ENCODE assay signal across 14 cellular contexts in genomic region chr3:98968347-98968746, GRCh38.
DNase-seq lines count a peak whose midpoint lies in the region; ATAC-seq, FAIRE-seq and TF ChIP-seq lines count a peak whose summit lies in the region.
"Had no signal": no experiment of that assay in that cellular context is flagged by ENCODE, and none has a peak within 500 bp of the region (broad histone marks: within the 10 kb centered on the region; RNA-seq: fewer than 3 reads in every experiment).

No MANE protein-coding gene starts in this region.

- TF ChIP-seq POLR2A in HCT116 (IDR thresholded peaks at IDR 0.05; ENCODE audit: borderline replicate concordance, extremely low read depth, insufficient read depth, insufficient read length) (no peak), endothelial cell of umbilical vein (IDR thresholded peaks at IDR 0.05; ENCODE audit: low read depth, low read length) (no peak)

- no peaks in the 10 kb centered on the region for H3K9me1 ChIP-seq in endothelial cell of umbilical vein (replicated peaks; ENCODE audit: control insufficient read depth, extremely low read depth, insufficient read depth, low read length)

- H3K9ac ChIP-seq in HCT116 (ENCODE audit: low read length) (peak overlapping the region; percentile 78), SK-N-MC (ENCODE audit: insufficient read length) (no peak overlapping the region), endothelial cell of umbilical vein (replicated peaks; ENCODE audit: extremely low read depth, insufficient read depth, low read length) (peak overlapping the region; percentile 26)

- H3K9me2 ChIP-seq in HCT116 (ENCODE audit: insufficient read depth), result no peaks in the 10 kb centered on the region

- H3K27me3 ChIP-seq in HCT116 (ENCODE audit: insufficient read depth, low read length) (no peaks in the 10 kb centered on the region), endothelial cell of umbilical vein (ENCODE audit: control insufficient read depth in 2 of 2, insufficient read depth in 2 of 2, low read length in 2 of 2) (no peaks in the 10 kb centered on the region), osteoblast (ENCODE audit: insufficient read depth, low read length) (no peaks in the 10 kb centered on the region), A673 (replicated peaks; ENCODE audit: insufficient read depth, low read depth, low read length, poor library complexity) (no peaks in the 10 kb centered on the region)

- H2AFZ ChIP-seq in HCT116 (ENCODE audit: low read depth, low read length, poor library complexity, severe bottlenecking) (no peak overlapping the region), endothelial cell of umbilical vein (ENCODE audit: low read depth, low read length) (no peak overlapping the region), osteoblast (ENCODE audit: low read length) (no peak overlapping the region)

- peaks cover 87% of the 10 kb centered on the region for H3K79me2 ChIP-seq in HCT116 (ENCODE audit: insufficient read depth, low read length)
- no peaks in the 10 kb centered on the region for H3K79me2 ChIP-seq in endothelial cell of umbilical vein (ENCODE audit: control insufficient read depth, insufficient read depth, low read length)
- H3K79me2 ChIP-seq in osteoblast (ENCODE audit: insufficient read depth, low read length), result peaks cover 11% of the 10 kb centered on the region

- BruUV-seq in HCT116 (replicated peaks; lab: Mats Ljungman, UMichigan) (no TSS peak), endothelial cell of umbilical vein (replicated peaks; lab: Mats Ljungman, UMichigan) (no TSS peak), A673 (replicated peaks; lab: Mats Ljungman, UMichigan) (no TSS peak)

- DNase-seq in HCT116 (ENCODE audit: low read depth, low spot score), result no peak
- no peak for DNase-seq in SK-N-MC (ENCODE audit: low read depth, low spot score)
- DNase-seq in endothelial cell of umbilical vein (ENCODE audit: low read depth, low spot score), result peak; percentile 34
- DNase-seq in osteoblast (ENCODE audit: insufficient read length, low spot score, missing footprints), result peak; percentile 35
- DNase-seq in A673 (ENCODE audit: low spot score), result no peak
- no peak for DNase-seq in germinal center (ENCODE audit: low spot score)
- DNase-seq in NCI-H1048 (lab: John Stamatoyannopoulos, UW), result no peak
- DNase-seq: C1 segment of cervical spinal cord; CD4-positive, alpha-beta memory T cell; DMS79 treated with DMSO at 0.1 percent for 48 hours; EL; KBM-7 had no signal

- FAIRE-seq in endothelial cell of umbilical vein (lab: Jason Lieb, UNC), result no peak
- FAIRE-seq: G401.6, GM12892 had no signal

- H3K4me1 ChIP-seq in HCT116 (ENCODE audit: control insufficient read depth in 1 of 2, insufficient read depth in 2 of 2, low read length in 2 of 2), result peaks cover 82 to 96% of the 10 kb centered on the region in 2 experiments
- H3K4me1 ChIP-seq in endothelial cell of umbilical vein (ENCODE audit: control insufficient read depth, extremely low read depth, insufficient read depth, low read length), result peaks cover 61% of the 10 kb centered on the region
- H3K4me1 ChIP-seq in osteoblast (ENCODE audit: insufficient read depth, low read length), result peaks cover 49% of the 10 kb centered on the region
- peaks cover 8% of the 10 kb centered on the region for H3K4me1 ChIP-seq in A673 (ENCODE audit: insufficient read depth, low read length, poor library complexity, severe bottlenecking)

- H3K4me2 ChIP-seq in HCT116 (ENCODE audit: low read length) (peak overlapping the region; percentile 85), endothelial cell of umbilical vein (ENCODE audit: insufficient read depth, low read length) (peak overlapping the region; percentile 20), osteoblast (ENCODE audit: insufficient read depth, low read length) (no peak overlapping the region)

- TF ChIP-seq CTCF in HCT116 (IDR thresholded peaks at IDR 0.05 in 2 of 3, conservative IDR thresholded peaks at IDR 0.05 in 1 of 3; ENCODE audit: borderline replicate concordance in 1 of 3, insufficient read depth in 1 of 3, low read depth in 2 of 3, low read length in 2 of 3) (no peak), endothelial cell of umbilical vein (IDR thresholded peaks at IDR 0.05; ENCODE audit: extremely low read depth in 1 of 2, insufficient read depth in 1 of 2, low read depth in 1 of 2, low read length in 2 of 2) (no peak), osteoblast (IDR thresholded peaks at IDR 0.05; ENCODE audit: extremely low read depth, low read depth, low read length) (no peak), A673 (conservative IDR thresholded peaks at IDR 0.05; ENCODE audit: low read depth, low read length) (no peak)

- dilution Hi-C loops in endothelial cell of umbilical vein (cut with MboI; ENCODE audit: extremely low pct_ligation_motif_present, low sequenced_read_pairs), result no loop called here

- no peaks in the 10 kb centered on the region for H3K36me3 ChIP-seq in HCT116 (ENCODE audit: control insufficient read depth in 1 of 2, insufficient read depth in 2 of 2, low read length in 2 of 2)
- no peaks in the 10 kb centered on the region for H3K36me3 ChIP-seq in SK-N-MC (ENCODE audit: insufficient read depth, low read length)
- H3K36me3 ChIP-seq in endothelial cell of umbilical vein (ENCODE audit: control insufficient read depth in 2 of 2, extremely low read depth in 1 of 2, insufficient read depth in 2 of 2, low read length in 2 of 2), result no peaks in the 10 kb centered on the region
- H3K36me3 ChIP-seq in osteoblast (ENCODE audit: insufficient read depth, low read length), result no peaks in the 10 kb centered on the region
- no peaks in the 10 kb centered on the region for H3K36me3 ChIP-seq in A673 (ENCODE audit: insufficient read depth, low read length, poor library complexity, severe bottlenecking)

- intact Hi-C loops in HCT116 (cut with micrococcal nuclease), result no loop called here
- intact Hi-C loops in endothelial cell of umbilical vein (cut with micrococcal nuclease), result no loop called here
- intact Hi-C loops in A673 (cut with micrococcal nuclease; ENCODE audit: unreplicated experiment), result loop anchor here (5.0 kb wide), 1 partner anchor 66 kb away; the partner anchor contains the start of gene DCBLD2

- POLR2A ChIA-PET in HCT116 (lab: Charles Lee), result interaction anchor here (2.5 to 12.1 kb wide), 3 partner anchors 10 to 70 kb away, joined by 13 to 310 read pairs (median 90); partner anchors contain the start of gene DCBLD2
- POLR2A ChIA-PET in endothelial cell of umbilical vein (lab: Charles Lee), result no interaction called here
- POLR2A ChIA-PET in A673 (lab: Charles Lee; ENCODE audit: low non-redundant PET), result no interaction called here

- CTCF ChIA-PET in HCT116 (lab: Charles Lee), result interaction anchor here (1.7 kb wide), 1 partner anchor 66 kb away, joined by 4 read pairs; no protein-coding TSS in a partner anchor
- CTCF ChIA-PET in endothelial cell of umbilical vein (lab: Charles Lee), result interaction anchor here (1.7 kb wide), 1 partner anchor 79 kb away, joined by 4 read pairs; no protein-coding TSS in a partner anchor
- CTCF ChIA-PET in A673 (lab: Charles Lee), result no interaction called here

- H3K4me3 ChIP-seq in HCT116 (replicated peaks in 1 of 2; ENCODE audit: low read depth in 1 of 2, low read length in 2 of 2) (peak overlapping the region; percentile 54 to 60; a peak in 3 of 4 replicates), SK-N-MC (no peak overlapping the region), endothelial cell of umbilical vein (replicated peaks in 1 of 3; ENCODE audit: insufficient read depth in 1 of 3, low read depth in 1 of 3, low read length in 3 of 3) (no peak overlapping the region), osteoblast (ENCODE audit: insufficient read depth, low read length) (no peak overlapping the region), A673 (ENCODE audit: low read depth, low read length, poor library complexity, severe bottlenecking) (no peak overlapping the region)

- RAD21 ChIA-PET in HCT116 (lab: Charles Lee; ENCODE audit: low non-redundant PET in 1 of 2, low total read pairs in 2 of 2, uncharacterized antibody in 2 of 2, unreplicated experiment in 2 of 2), result no interaction called here

- H3K27ac ChIP-seq in HCT116 (ENCODE audit: low read depth, low read length) (peak overlapping the region; percentile 97), SK-N-MC (0 out of 2 replicates have a peak overlapping the region, but pooled peaks have one; percentile 10), endothelial cell of umbilical vein (ENCODE audit: insufficient read depth, low read depth, low read length) (peak overlapping the region; percentile 69), osteoblast (ENCODE audit: low read depth, low read length) (peak overlapping the region; percentile 59), A673 (ENCODE audit: low read depth, low read length, poor library complexity, severe bottlenecking) (no peak overlapping the region)

- H4K20me1 ChIP-seq in HCT116 (ENCODE audit: insufficient read depth) (no peaks in the 10 kb centered on the region), endothelial cell of umbilical vein (replicated peaks; ENCODE audit: control insufficient read depth, extremely low read depth, insufficient read depth, low read length) (no peaks in the 10 kb centered on the region), osteoblast (ENCODE audit: insufficient read depth, low read length) (no peaks in the 10 kb centered on the region)

- no peak for TF ChIP-seq RAD21 in HCT116 (IDR thresholded peaks at IDR 0.05; ENCODE audit: low read depth)

- H3K9me3 ChIP-seq in HCT116 (ENCODE audit: control insufficient read depth in 1 of 2, insufficient read depth in 1 of 2, low read depth in 1 of 2, low read length in 2 of 2), result no peaks in the 10 kb centered on the region
- no peaks in the 10 kb centered on the region for H3K9me3 ChIP-seq in SK-N-MC (ENCODE audit: low read depth, low read length)
- no peaks in the 10 kb centered on the region for H3K9me3 ChIP-seq in endothelial cell of umbilical vein (replicated peaks; ENCODE audit: control insufficient read depth, insufficient read depth, low read length)
- H3K9me3 ChIP-seq in osteoblast (ENCODE audit: low read depth, low read length), result no peaks in the 10 kb centered on the region
- H3K9me3 ChIP-seq in A673 (ENCODE audit: low read depth, low read length, poor library complexity, severe bottlenecking), result no peaks in the 10 kb centered on the region

- ATAC-seq in HCT116, result no peak

TF ChIP-seq in HCT116, 20 proteins besides CTCF, POLR2A, EP300 and RAD21 (continues in another document):
- TF ChIP-seq CEBPB (IDR thresholded peaks at IDR 0.05; ENCODE audit: low read depth), result no peak
- TF ChIP-seq MAX (IDR thresholded peaks at IDR 0.05), result no peak

TF ChIP-seq in endothelial cell of umbilical vein, 7 proteins besides CTCF, POLR2A, EP300 and RAD21 (continues in another document):
- no peak for TF ChIP-seq MAX (IDR thresholded peaks at IDR 0.05; ENCODE audit: insufficient read depth, insufficient read length)
- TF ChIP-seq GATA2 (IDR thresholded peaks at IDR 0.05; ENCODE audit: insufficient read depth, insufficient read length, low read depth, low read length), result no peak
- no peak for TF ChIP-seq POLR2AphosphoS5 (IDR thresholded peaks at IDR 0.05; ENCODE audit: insufficient read depth, low read depth, low read length)
- no peak for TF ChIP-seq JUN (IDR thresholded peaks at IDR 0.05; ENCODE audit: borderline replicate concordance, insufficient read depth, insufficient read length, low read depth)
- TF ChIP-seq EZH2 (IDR thresholded peaks at IDR 0.05; ENCODE audit: borderline replicate concordance, low read depth, low read length, severe bottlenecking), result no peak

Comparison
In these comparisons a context has a peak if more than half of its experiments do, and no peak if none do; other contexts are left out.
1. DNase-seq: peak in endothelial cell of umbilical vein (single experiment) and osteoblast (single experiment); none in HCT116 (single experiment), SK-N-MC (single experiment), A673 (single experiment), germinal center (single experiment) and NCI-H1048 (single experiment).
2. H3K4me3 ChIP-seq: peak in HCT116 (2 of 2); none in SK-N-MC (single experiment), endothelial cell of umbilical vein (0 of 3), osteoblast (single experiment) and A673 (single experiment).